Comparison of ENCODE assay signal across 6 cellular contexts in the genomic region with DNA sequence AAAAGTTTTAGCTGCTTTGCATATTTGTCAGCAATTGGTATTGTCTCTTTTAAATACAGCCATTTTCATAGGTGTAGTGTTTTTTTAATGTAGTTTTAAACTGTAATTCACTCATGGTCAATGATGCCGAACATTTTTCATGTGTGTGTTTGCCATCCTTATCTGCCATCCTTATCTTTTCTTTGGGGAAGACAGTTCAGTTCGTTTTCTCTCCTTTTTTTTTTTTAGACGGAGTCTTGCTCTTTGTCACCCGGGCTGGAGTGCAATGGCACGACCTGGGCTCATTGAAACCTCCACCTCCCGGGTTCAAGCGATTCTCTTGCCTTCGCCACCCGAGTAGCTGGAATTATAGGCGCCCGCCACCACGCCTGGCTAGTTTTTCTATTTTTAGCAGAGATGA.
"Had no signal": no experiment of that assay in that cellular context is flagged by ENCODE, and none has a peak within 500 bp of the region (broad histone marks: within the 10 kb centered on the region; RNA-seq: fewer than 3 reads in every experiment).

No MANE protein-coding gene starts in this region.

- H3K9ac ChIP-seq: GM23248 had no signal

- H3K4me1 ChIP-seq: HAP-1 had no signal

- H3K9me3 ChIP-seq: HAP-1 had no signal

- H3K36me3 ChIP-seq: HAP-1 had no signal

- H3K27ac ChIP-seq: GM23248 had no signal

- H3K4me3 ChIP-seq: GM23248, HAP-1, K562 had no signal

- DNase-seq: GM23248, GOT3, H7, IMR-90 had no signal

- H2AFZ ChIP-seq: GM23248 had no signal
